In the genomic region with DNA sequence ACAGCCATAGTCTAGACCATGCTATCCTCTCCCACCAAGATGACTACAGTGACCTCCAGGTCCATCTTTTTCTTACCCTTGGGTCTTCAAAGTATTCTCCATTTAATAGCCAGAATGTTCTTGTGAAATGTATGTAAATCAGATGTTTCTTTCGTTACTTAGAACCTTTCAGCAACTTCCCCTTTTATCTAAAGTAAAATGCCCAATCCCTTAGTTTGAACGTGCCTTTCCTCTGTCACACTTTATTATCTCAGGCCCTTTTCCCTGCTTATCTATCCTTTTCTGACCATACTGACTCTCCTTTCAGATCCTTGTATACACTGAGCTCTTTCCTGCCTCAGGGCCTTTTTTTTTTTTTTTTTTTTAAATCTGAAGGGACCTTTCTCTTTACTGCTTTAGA, we compare ENCODE assay signal across 13 cellular contexts. TPM values are rescaled to one million over a fixed set of nuclear protein-coding genes. Genes with fewer than 3 reads are reported as not detected.
DNase-seq lines count a peak whose midpoint lies in the region; ATAC-seq and TF ChIP-seq lines count a peak whose summit lies in the region.
"Had no signal": no experiment of that assay in that cellular context is flagged by ENCODE, and none has a peak within 500 bp of the region (broad histone marks: within the 10 kb centered on the region; RNA-seq: fewer than 3 reads in every experiment).

No MANE protein-coding gene starts in this region.

- no peak for ATAC-seq in activated naive CD4-positive, alpha-beta T cell treated with anti-CD3 and anti-CD28 coated beads, Interleukin-2, amount 50 U/mL, for 72 hours
- ATAC-seq in activated T-helper 17 cell treated with anti-CD3 and anti-CD28 coated beads, Interleukin-2, amount 50 U/mL, for 72 hours (replicated peaks): no peak
- ATAC-seq in left lung: no peak
- ATAC-seq: gastroesophageal sphincter had no signal

- H3K9me3 Mint-ChIP-seq in activated naive CD4-positive, alpha-beta T cell treated with anti-CD3 and anti-CD28 coated beads, Interleukin-2, amount 50 U/mL, for 72 hours: no peaks in the 10 kb centered on the region
- no peaks in the 10 kb centered on the region for H3K9me3 Mint-ChIP-seq in activated T-helper 17 cell treated with anti-CD3 and anti-CD28 coated beads, Interleukin-2, amount 50 U/mL, for 72 hours

- WGBS in spleen, 5 donors: 25 to 44% (median 36%) methylated on average over 2 of the region's 2 CpGs

- DNase-seq in activated naive CD4-positive, alpha-beta T cell treated with anti-CD3 and anti-CD28 coated beads, Interleukin-2, amount 50 U/mL, for 72 hours (ENCODE audit: low spot score in 2 of 2): no peak
- DNase-seq in activated naive CD4-positive, alpha-beta T cell treated with Interleukin-2 at 50 U/mL for 16 hours: no peak
- DNase-seq in NOMO-1 (lab: John Stamatoyannopoulos, UW; ENCODE audit: unreplicated experiment in 2 of 2) (peak; percentile 61 to 86), spleen (no peak), NCI-H226 (no peak), NCI-H446 treated with DMSO at 0.1 percent for 48 hours (lab: John Stamatoyannopoulos, UW) (no peak), left lung (no peak)
- DNase-seq: NCI-H1417; NCI-H510A treated with DMSO at 0.1 percent for 48 hours; stimulated activated CD4-positive, alpha-beta T cell treated with anti-CD3 and anti-CD28 coated beads, Interleukin-2, amount 100 ng/mL, for 48 hours; WERI-Rb-1 had no signal

- H3K4me1 Mint-ChIP-seq in activated T-helper 17 cell treated with anti-CD3 and anti-CD28 coated beads, Interleukin-2, amount 50 U/mL, for 72 hours: peaks cover 5% of the 10 kb centered on the region

- no peaks in the 10 kb centered on the region for H3K9me3 ChIP-seq in spleen
- H3K9me3 ChIP-seq in left lung: no peaks in the 10 kb centered on the region
- H3K9me3 ChIP-seq: gastroesophageal sphincter had no signal

- H3K27me3 ChIP-seq in spleen (replicated peaks in 1 of 7): no peaks in the 10 kb centered on the region
- H3K27me3 ChIP-seq in left lung: no peaks in the 10 kb centered on the region
- H3K27me3 ChIP-seq: gastroesophageal sphincter had no signal

- H3K27ac ChIP-seq in spleen (peak overlapping the region in 5 of 8 donors; percentile 19 to 58 (median 45)), left lung (peak overlapping the region in 1 of 2 donors; percentile 23)
- H3K27ac ChIP-seq: gastroesophageal sphincter, WERI-Rb-1 had no signal

- intact Hi-C loops in spleen (cut with DNase I; ENCODE audit: low total_unique reads): no loop called here
- intact Hi-C loops in left lung (cut with DNase I): no loop called here

- peaks cover 0 to 98% (median 39%) of the 10 kb centered on the region in 6 donors for H3K36me3 ChIP-seq in spleen
- H3K36me3 ChIP-seq in left lung: peaks cover 0 to 79% of the 10 kb centered on the region in 2 donors

- H3K27ac Mint-ChIP-seq in activated naive CD4-positive, alpha-beta T cell treated with anti-CD3 and anti-CD28 coated beads, Interleukin-2, amount 50 U/mL, for 72 hours: peak overlapping the region; percentile 8 to 82
- H3K27ac Mint-ChIP-seq in activated T-helper 17 cell treated with anti-CD3 and anti-CD28 coated beads, Interleukin-2, amount 50 U/mL, for 72 hours: peak overlapping the region; percentile 34

- no peaks in the 10 kb centered on the region for H3K27me3 Mint-ChIP-seq in activated T-helper 17 cell treated with anti-CD3 and anti-CD28 coated beads, Interleukin-2, amount 50 U/mL, for 72 hours

- peaks cover 0 to 6% of the 10 kb centered on the region in 2 donors for H3K36me3 Mint-ChIP-seq in activated naive CD4-positive, alpha-beta T cell treated with anti-CD3 and anti-CD28 coated beads, Interleukin-2, amount 50 U/mL, for 72 hours
- peaks cover 93% of the 10 kb centered on the region for H3K36me3 Mint-ChIP-seq in activated T-helper 17 cell treated with anti-CD3 and anti-CD28 coated beads, Interleukin-2, amount 50 U/mL, for 72 hours (ENCODE audit: low read depth)

- H3K4me3 Mint-ChIP-seq in activated T-helper 17 cell treated with anti-CD3 and anti-CD28 coated beads, Interleukin-2, amount 50 U/mL, for 72 hours: no peak overlapping the region

- H3K4me3 ChIP-seq in spleen: no peak overlapping the region
- H3K4me3 ChIP-seq in left lung: no peak overlapping the region
- H3K4me3 ChIP-seq: gastroesophageal sphincter had no signal

- no peak for TF ChIP-seq POLR2A in spleen (IDR thresholded peaks at IDR 0.05)

- H3K4me1 ChIP-seq in spleen: peaks cover 0 to 46% (median 28%) of the 10 kb centered on the region in 6 donors
- H3K4me1 ChIP-seq in left lung: peaks cover 0 to 4% of the 10 kb centered on the region in 2 donors
- H3K4me1 ChIP-seq: gastroesophageal sphincter had no signal

- no peak for TF ChIP-seq CTCF in spleen (IDR thresholded peaks at IDR 0.05 in 8 of 11, conservative IDR thresholded peaks at IDR 0.05 in 3 of 11)
- no peak for TF ChIP-seq CTCF in left lung (IDR thresholded peaks at IDR 0.05)

RNA-seq across cellular contexts. Expression of gene RBM4B, which starts 17.9 kb away (rescaled TPM):
- 10 to 100 TPM; 15.2 to 19.8 TPM for total RNA-seq in activated naive CD4-positive, alpha-beta T cell treated with anti-CD3 and anti-CD28 coated beads, Interleukin-2, amount 50 U/mL, for 72 hours
- total RNA-seq in activated T-helper 17 cell treated with anti-CD3 and anti-CD28 coated beads, Interleukin-2, amount 50 U/mL, for 72 hours: 10 to 100 TPM; 23.6 to 31.4 TPM
- total RNA-seq in spleen (10 to 100 TPM; 16.3 to 23.0 (median 18.8) TPM), left lung (10 to 100 TPM; 15.8 to 16.1 TPM)
- polyA plus RNA-seq in spleen: 10 to 100 TPM; 14.8 to 17.7 (median 14.9) TPM

RNA-seq across cellular contexts. Expression of gene RBM4, which starts 21.3 kb away (rescaled TPM):
- 100 to 1,000 TPM in 1 of 2 donors, 10 to 100 TPM in 1; 87.0 to 132 TPM for total RNA-seq in activated naive CD4-positive, alpha-beta T cell treated with anti-CD3 and anti-CD28 coated beads, Interleukin-2, amount 50 U/mL, for 72 hours
- 10 to 100 TPM; 92.4 to 94.0 TPM for total RNA-seq in activated T-helper 17 cell treated with anti-CD3 and anti-CD28 coated beads, Interleukin-2, amount 50 U/mL, for 72 hours
- total RNA-seq in spleen (100 to 1,000 TPM; 106 to 139 (median 127) TPM), left lung (100 to 1,000 TPM; 100 to 103 TPM)
- 100 to 1,000 TPM in 2 of 3 donors, 10 to 100 TPM in 1; 70.1 to 128 (median 102) TPM for polyA plus RNA-seq in spleen

RNA-seq across cellular contexts. Expression of gene RBM14, which starts 43.4 kb away (rescaled TPM):
- total RNA-seq in activated naive CD4-positive, alpha-beta T cell treated with anti-CD3 and anti-CD28 coated beads, Interleukin-2, amount 50 U/mL, for 72 hours: 100 to 1,000 TPM; 147 to 182 TPM
- 100 to 1,000 TPM; 127 to 156 TPM for total RNA-seq in activated T-helper 17 cell treated with anti-CD3 and anti-CD28 coated beads, Interleukin-2, amount 50 U/mL, for 72 hours
- total RNA-seq in spleen (10 to 100 TPM; 45.2 to 96.6 (median 88.3) TPM), left lung (10 to 100 TPM; 64.2 to 89.1 TPM)
- polyA plus RNA-seq in spleen: 10 to 100 TPM; 37.7 to 67.4 (median 42.0) TPM

Comparison
In these comparisons a context has a peak if more than half of its experiments do, and no peak if none do; other contexts are left out.
1. DNase-seq: peak in NOMO-1 (2 of 2); none in activated naive CD4-positive, alpha-beta T cell treated with anti-CD3 and anti-CD28 coated beads, Interleukin-2, amount 50 U/mL, for 72 hours (0 of 2), activated naive CD4-positive, alpha-beta T cell treated with Interleukin-2 at 50 U/mL for 16 hours (single experiment), spleen (single experiment), NCI-H226 (single experiment), NCI-H446 treated with DMSO at 0.1 percent for 48 hours (single experiment) and left lung (0 of 2).